ENCODE assay signal across 11 cellular contexts in the genomic region with DNA sequence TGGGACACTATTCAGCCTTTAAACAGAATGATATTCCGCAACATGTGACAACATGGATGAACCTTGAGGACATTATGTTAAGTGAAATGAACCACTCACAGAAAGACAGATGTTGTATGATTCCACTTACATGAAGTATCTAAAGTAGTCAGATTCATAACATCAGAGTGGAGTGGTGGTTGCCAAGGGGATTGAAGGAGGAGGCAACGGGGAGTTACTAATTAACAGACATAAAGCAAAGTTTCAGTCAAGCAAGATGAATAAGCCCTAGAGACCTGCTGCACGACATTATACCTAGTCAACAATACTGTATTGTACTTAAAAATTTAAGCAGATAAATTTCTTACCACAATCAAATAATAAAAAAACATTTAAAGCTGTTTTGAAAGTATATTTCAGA.
DNase-seq lines count a peak whose midpoint lies in the region; ATAC-seq lines count a peak whose summit lies in the region.
"Had no signal": no experiment of that assay in that cellular context is flagged by ENCODE, and none has a peak within 500 bp of the region (broad histone marks: within the 10 kb centered on the region; RNA-seq: fewer than 3 reads in every experiment).

No MANE protein-coding gene starts in this region.

- DNase-seq in COLO668 (lab: John Stamatoyannopoulos, UW; ENCODE audit: unreplicated experiment) (peak; percentile 55), SW480 (ENCODE audit: low spot score) (peak; percentile 9), NCI-H774 (lab: John Stamatoyannopoulos, UW) (no peak)
- no peak for DNase-seq in activated CD4-positive, alpha-beta T cell treated with anti-CD3 and anti-CD28 coated beads, Interleukin-2, amount 50 U/mL, for 48 hours
- DNase-seq: activated naive CD8-positive, alpha-beta T cell treated with anti-CD3 and anti-CD28 coated beads, Interleukin-2, amount 10 ng/mL, durations not matched to agents 7 days and 5 days; mesenchymal stem cell; NCI-H1048 had no signal

- ATAC-seq in GM19452 (IDR thresholded peaks at IDR 0.05; ENCODE audit: unreplicated experiment) (peak; percentile 74), HG03460 (IDR thresholded peaks at IDR 0.05; ENCODE audit: unreplicated experiment) (peak; percentile 59), HG02885 (IDR thresholded peaks at IDR 0.05; ENCODE audit: poor library complexity, unreplicated experiment) (no peak), GM19324 (IDR thresholded peaks at IDR 0.05; ENCODE audit: low FRiP score, unreplicated experiment) (no peak)

Comparison
In these comparisons a context has a peak if more than half of its experiments do, and no peak if none do; other contexts are left out.
1. DNase-seq: peak in COLO668 (single experiment) and SW480 (single experiment); none in NCI-H774 (single experiment) and activated CD4-positive, alpha-beta T cell treated with anti-CD3 and anti-CD28 coated beads, Interleukin-2, amount 50 U/mL, for 48 hours (0 of 2).
2. ATAC-seq: peak in GM19452 (single experiment) and HG03460 (single experiment); none in HG02885 (single experiment) and GM19324 (single experiment).